7 cellular contexts compared by ENCODE assay signal in genomic region chr17:77528516-77529327, GRCh38.
DNase-seq lines count a peak whose midpoint lies in the region; ATAC-seq, FAIRE-seq and TF ChIP-seq lines count a peak whose summit lies in the region.

No MANE protein-coding gene starts in this region.

- H3K9me3 ChIP-seq in Panc1 (ENCODE audit: control insufficient read depth, insufficient read depth, low read depth, low read length) (no peaks in the 10 kb centered on the region), ectodermal cell (ENCODE audit: control insufficient read depth, low read length) (no peaks in the 10 kb centered on the region)

- no peaks in the 10 kb centered on the region for H3K27me3 ChIP-seq in Panc1 (ENCODE audit: control insufficient read depth, insufficient read depth, low read length)
- H3K27me3 ChIP-seq in ectodermal cell (ENCODE audit: control insufficient read depth, insufficient read depth, low read length, poor library complexity, severe bottlenecking), result peaks cover 27% of the 10 kb centered on the region

- in situ Hi-C loops in Panc1 (cut with HindIII; ENCODE audit: low pct_unique_long_range_greater_than_20kb, low sequenced_read_pairs) (no loop called here), ACHN (cut with HindIII; ENCODE audit: low pct_ligation_motif_present, low pct_unique_long_range_greater_than_20kb, low sequenced_read_pairs) (loop anchor here (25.0 kb wide), 1 partner anchor 484 kb away; no protein-coding TSS in a partner anchor)

- 2% methylated on average over 65 to 66 of the region's 66 CpGs for WGBS in ectodermal cell, 2 experiments

- CTCF ChIA-PET in Panc1 (lab: Charles Lee), result interaction anchor here (1.5 kb wide), 1 partner anchor 99 kb away, joined by 3 read pairs; no protein-coding TSS in a partner anchor

- POLR2A ChIA-PET in Panc1 (lab: Charles Lee), result no interaction called here

- H3K4me1 ChIP-seq in Panc1 (ENCODE audit: control insufficient read depth, insufficient read depth, low read length) (no peaks in the 10 kb centered on the region), ectodermal cell (ENCODE audit: control insufficient read depth, insufficient read depth, low read length) (no peaks in the 10 kb centered on the region)

- TF ChIP-seq CTCF in Panc1 (IDR thresholded peaks at IDR 0.05), result no peak; the same call in 1 of the 2 replicates

- peak; percentile 54 for FAIRE-seq in HTR-8/SVneo (lab: Jason Lieb, UNC)

- H3K27ac ChIP-seq in Panc1 (ENCODE audit: low read length) (no peak overlapping the region), ectodermal cell (ENCODE audit: insufficient read depth, low read depth, low read length, poor library complexity, severe bottlenecking) (no peak overlapping the region)

- ATAC-seq in Panc1, result peak; percentile 75
- no peak for ATAC-seq in GM21381 (IDR thresholded peaks at IDR 0.05; ENCODE audit: unreplicated experiment)
- ATAC-seq in HG02798 (IDR thresholded peaks at IDR 0.05; ENCODE audit: poor library complexity, unreplicated experiment), result no peak

- no TSS peak for BruUV-seq in Panc1 (replicated peaks; lab: Mats Ljungman, UMichigan)

- H3K4me3 ChIP-seq in Panc1 (ENCODE audit: low read depth in 2 of 2, low read length in 2 of 2) (peak overlapping the region; percentile 39 to 48), ectodermal cell (ENCODE audit: insufficient read depth, low read depth, low read length) (peak overlapping the region; percentile 46)

- peak; percentile 68 for DNase-seq in HTR-8/SVneo (ENCODE audit: insufficient read length, low spot score)
- DNase-seq in Panc1 (ENCODE audit: low read depth, low spot score), result no peak
- peak; percentile 77 for DNase-seq in posterior vena cava (ENCODE audit: low spot score)
- no peak for DNase-seq in ACHN

- intact Hi-C loops in Panc1 (cut with micrococcal nuclease; ENCODE audit: unreplicated experiment) (no loop called here), posterior vena cava (cut with DNase I) (no loop called here)

- H3K36me3 ChIP-seq in Panc1 (ENCODE audit: control insufficient read depth, insufficient read depth, low read length) (no peaks in the 10 kb centered on the region), ectodermal cell (ENCODE audit: control insufficient read depth, insufficient read depth, low read length) (no peaks in the 10 kb centered on the region)

Comparison
In these comparisons a context has a peak if more than half of its experiments do, and no peak if none do; other contexts are left out.
1. DNase-seq: peak in HTR-8/SVneo (single experiment) and posterior vena cava (single experiment); none in Panc1 (single experiment) and ACHN (single experiment).